Comparison of ENCODE assay signal across 17 cellular contexts in the genomic region with DNA sequence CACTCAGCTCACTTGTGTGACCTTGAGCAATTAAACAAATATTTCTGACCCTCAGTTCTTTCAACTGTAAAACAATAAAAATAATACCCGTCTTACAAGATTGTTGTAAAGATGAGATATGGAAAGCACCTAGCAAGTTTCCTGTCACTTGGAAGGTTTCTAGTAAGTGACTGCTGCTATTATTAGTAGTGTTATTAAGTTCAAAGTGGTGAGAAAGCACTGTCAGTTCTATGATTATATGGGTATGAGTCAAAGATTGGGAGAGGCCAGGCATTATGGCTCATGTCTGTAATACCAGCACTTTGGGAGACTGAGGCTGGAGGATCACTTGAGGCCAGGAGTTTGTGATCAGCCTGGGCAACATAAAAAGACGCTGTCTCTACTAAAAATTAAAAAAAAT.
DNase-seq lines count a peak whose midpoint lies in the region; ATAC-seq and TF ChIP-seq lines count a peak whose summit lies in the region.
"Had no signal": no experiment of that assay in that cellular context is flagged by ENCODE, and none has a peak within 500 bp of the region (broad histone marks: within the 10 kb centered on the region; RNA-seq: fewer than 3 reads in every experiment).

No MANE protein-coding gene starts in this region.

- H3K36me3 ChIP-seq in heart left ventricle, result no peaks in the 10 kb centered on the region
- no peaks in the 10 kb centered on the region for H3K36me3 ChIP-seq in adrenal gland (replicated peaks in 1 of 2)
- no peaks in the 10 kb centered on the region for H3K36me3 ChIP-seq in uterus

- H3K4me3 ChIP-seq in heart left ventricle (no peak overlapping the region), adrenal gland (no peak overlapping the region), uterus (no peak overlapping the region)
- H3K4me3 ChIP-seq: GM23338 had no signal

- peaks cover 14% of the 10 kb centered on the region for H3K36me3 Mint-ChIP-seq in mesothelial cell of epicardium

- DNase-seq in heart left ventricle, result no peak
- no peak for DNase-seq in Right ventricle myocardium inferior (ENCODE audit: missing footprints)
- no peak for DNase-seq in adrenal gland
- no peak for DNase-seq in mesothelial cell of epicardium (ENCODE audit: low spot score in 2 of 2, unreplicated experiment in 2 of 2)
- no peak for DNase-seq in uterus
- no peak for DNase-seq in activated CD4-positive, CD25-positive, alpha-beta regulatory T cell (lab: John Stamatoyannopoulos, UW)
- DNase-seq in ureter (ENCODE audit: low spot score), result no peak
- DNase-seq: 8988T, Caco-2, NCI-H1092 treated with DMSO at 0.1 percent for 48 hours, NCI-H187, NCI-H446, SIG-M5 had no signal

- H3K4me1 Mint-ChIP-seq in mesothelial cell of epicardium, result peaks cover 31% of the 10 kb centered on the region

- 63 to 69% (median 66%) methylated on average over 2 of the region's 2 CpGs for WGBS in heart left ventricle, 4 donors
- 78 to 88% (median 82%) methylated on average over 2 of the region's 2 CpGs for WGBS in adrenal gland, 4 donors

- H3K4me3 Mint-ChIP-seq in mesothelial cell of epicardium, result no peak overlapping the region
- H3K4me3 Mint-ChIP-seq: GM23338 had no signal

- H3K27me3 ChIP-seq in heart left ventricle (no peaks in the 10 kb centered on the region), adrenal gland (no peaks in the 10 kb centered on the region), uterus (no peaks in the 10 kb centered on the region)

- ATAC-seq in heart left ventricle (peak; percentile 30 to 64 (median 44)), Right ventricle myocardium inferior (no peak), HG03521 (IDR thresholded peaks at IDR 0.05; ENCODE audit: unreplicated experiment) (no peak)
- ATAC-seq: GM23338 had no signal

- peaks cover 8% of the 10 kb centered on the region for H3K9me3 Mint-ChIP-seq in mesothelial cell of epicardium
- H3K9me3 Mint-ChIP-seq: GM23338 had no signal

- H3K27me3 Mint-ChIP-seq in mesothelial cell of epicardium (ENCODE audit: low read depth), result no peaks in the 10 kb centered on the region

- TF ChIP-seq CTCF in heart left ventricle (IDR thresholded peaks at IDR 0.05), result no peak
- no peak for TF ChIP-seq CTCF in adrenal gland (IDR thresholded peaks at IDR 0.05)
- TF ChIP-seq CTCF in mesothelial cell of epicardium (IDR thresholded peaks at IDR 0.05; ENCODE audit: unreplicated experiment), result no peak
- no peak for TF ChIP-seq CTCF in uterus (IDR thresholded peaks at IDR 0.05)

- TF ChIP-seq POLR2A in heart left ventricle (IDR thresholded peaks at IDR 0.05) (no peak), adrenal gland (IDR thresholded peaks at IDR 0.05) (no peak), uterus (IDR thresholded peaks at IDR 0.05) (no peak)

- H3K27ac Mint-ChIP-seq in mesothelial cell of epicardium, result peak overlapping the region; percentile 24
- H3K27ac Mint-ChIP-seq: GM23338 had no signal

- H3K27ac ChIP-seq in heart left ventricle (peak overlapping the region in 10 of 12 donors; percentile 21 to 76 (median 40)), adrenal gland (peak overlapping the region in 3 of 5 donors; percentile 6 to 24 (median 7)), uterus (peak overlapping the region; percentile 42 to 73)
- H3K27ac ChIP-seq: C4-2B, HL-60 had no signal

- H3K9me3 ChIP-seq in heart left ventricle, result peaks cover 0 to 11% (median 0%) of the 10 kb centered on the region in 12 donors
- H3K9me3 ChIP-seq in adrenal gland (replicated peaks in 1 of 3), result no peaks in the 10 kb centered on the region
- H3K9me3 ChIP-seq in uterus, result no peaks in the 10 kb centered on the region
- H3K9me3 ChIP-seq: Caco-2 had no signal

- H3K4me1 ChIP-seq in heart left ventricle (peaks cover 0 to 59% (median 38%) of the 10 kb centered on the region in 12 donors), adrenal gland (replicated peaks in 1 of 2) (peaks cover 26 to 47% of the 10 kb centered on the region in 2 donors), uterus (peaks cover 0 to 10% of the 10 kb centered on the region in 2 donors)
- H3K4me1 ChIP-seq: Caco-2 had no signal

- intact Hi-C loops in heart left ventricle (cut with DNase I), result no loop called here
- intact Hi-C loops in Right ventricle myocardium inferior (cut with DNase I), result loop anchor here (5.0 kb wide), 1 partner anchor 90 kb away; no protein-coding TSS in a partner anchor
- intact Hi-C loops in adrenal gland (cut with DNase I), result no loop called here
- intact Hi-C loops in uterus (cut with DNase I; ENCODE audit: low total_unique reads), result no loop called here

Comparison
In these comparisons a context has a peak if more than half of its experiments do, and no peak if none do; other contexts are left out.
1. ATAC-seq: peak in heart left ventricle (4 of 4); none in Right ventricle myocardium inferior (single experiment) and HG03521 (single experiment).
2. H3K27ac ChIP-seq: peak in every context shown above with its lines; median percentile 58 in uterus; 40 in heart left ventricle; 7 in adrenal gland.